In the genomic region with DNA sequence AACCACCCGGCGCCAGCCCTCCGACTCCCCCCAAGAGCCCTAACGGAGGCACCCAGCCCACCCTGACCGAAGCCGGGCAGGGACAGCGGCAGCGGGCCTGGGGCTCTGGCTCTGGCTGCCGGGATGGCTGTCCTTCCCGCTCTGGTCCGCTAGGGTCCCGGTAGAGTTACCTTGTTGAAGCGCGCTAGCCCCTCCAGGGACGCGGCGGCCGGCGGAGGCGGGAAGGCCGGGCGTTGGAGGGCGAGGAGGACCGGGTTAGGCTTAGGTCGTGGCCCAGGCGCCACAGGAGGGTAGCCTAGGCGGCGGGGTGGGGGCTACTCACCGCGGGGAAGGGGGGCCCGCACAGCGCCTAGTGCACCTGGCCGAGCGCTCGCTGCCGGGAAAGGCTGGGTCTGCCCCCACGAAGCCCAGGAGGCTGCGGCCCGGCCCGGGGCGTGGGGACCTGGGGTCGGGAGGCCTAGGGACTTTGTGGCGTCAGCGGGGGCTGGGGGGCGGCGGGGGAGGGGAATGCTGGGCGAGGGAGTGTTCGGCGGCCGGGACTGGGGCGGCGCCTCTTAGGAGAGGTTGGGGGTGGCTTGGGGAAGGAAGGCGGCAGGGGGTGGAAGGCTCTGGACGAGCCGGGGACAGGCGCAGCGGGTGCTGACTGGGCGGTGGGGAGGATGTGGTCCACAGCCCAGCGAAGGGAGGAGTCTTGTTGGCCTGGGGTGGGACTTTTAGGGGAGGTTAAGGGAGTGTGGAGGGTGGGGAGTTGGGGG, we compare ENCODE assay signal across 8 cellular contexts. TPM values are rescaled to one million over a fixed set of nuclear protein-coding genes. Genes with fewer than 3 reads are reported as not detected.
DNase-seq lines count a peak whose midpoint lies in the region; ATAC-seq, FAIRE-seq and TF ChIP-seq lines count a peak whose summit lies in the region.

A gene with protein sequence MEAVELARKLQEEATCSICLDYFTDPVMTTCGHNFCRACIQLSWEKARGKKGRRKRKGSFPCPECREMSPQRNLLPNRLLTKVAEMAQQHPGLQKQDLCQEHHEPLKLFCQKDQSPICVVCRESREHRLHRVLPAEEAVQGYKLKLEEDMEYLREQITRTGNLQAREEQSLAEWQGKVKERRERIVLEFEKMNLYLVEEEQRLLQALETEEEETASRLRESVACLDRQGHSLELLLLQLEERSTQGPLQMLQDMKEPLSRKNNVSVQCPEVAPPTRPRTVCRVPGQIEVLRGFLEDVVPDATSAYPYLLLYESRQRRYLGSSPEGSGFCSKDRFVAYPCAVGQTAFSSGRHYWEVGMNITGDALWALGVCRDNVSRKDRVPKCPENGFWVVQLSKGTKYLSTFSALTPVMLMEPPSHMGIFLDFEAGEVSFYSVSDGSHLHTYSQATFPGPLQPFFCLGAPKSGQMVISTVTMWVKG (minus strand): TSS at position 645 of the 755 bp plus-strand sequence. CDS start 1,789 bp downstream, outside the sequence.

- H3K4me3 Mint-ChIP-seq in MCF 10A (ENCODE audit: unreplicated experiment) (no peak within 1 kb of the TSS), natural killer cell (peak within 1 kb of the TSS; percentile 99)
- H3K4me3 Mint-ChIP-seq in activated CD4-positive, alpha-beta memory T cell treated with anti-CD3 and anti-CD28 coated beads, Interleukin-2, amount 10 ng/mL, durations not matched to agents 7 days and 5 days = peak within 1 kb of the TSS; percentile 70

- peaks cover 4% of the 10 kb centered on the region for H3K9me3 Mint-ChIP-seq in MCF 10A (ENCODE audit: unreplicated experiment)
- no peaks in the 10 kb centered on the region for H3K9me3 Mint-ChIP-seq in activated CD4-positive, alpha-beta memory T cell treated with anti-CD3 and anti-CD28 coated beads, Interleukin-2, amount 10 ng/mL, durations not matched to agents 7 days and 5 days
- no peaks in the 10 kb centered on the region for H3K9me3 Mint-ChIP-seq in natural killer cell

- H3K27ac Mint-ChIP-seq in MCF 10A (ENCODE audit: low read depth, unreplicated experiment) (no peak within 1 kb of the TSS), natural killer cell (peak within 1 kb of the TSS in 1 of 2 donors; percentile 86)
- peak within 1 kb of the TSS; percentile 48 for H3K27ac Mint-ChIP-seq in activated CD4-positive, alpha-beta memory T cell treated with anti-CD3 and anti-CD28 coated beads, Interleukin-2, amount 10 ng/mL, durations not matched to agents 7 days and 5 days

- ATAC-seq in natural killer cell = peak; percentile 70 to 85 (median 83)
- ATAC-seq in HG03457 (IDR thresholded peaks at IDR 0.05; ENCODE audit: unreplicated experiment) = no peak
- no peak for ATAC-seq in HG03135 (IDR thresholded peaks at IDR 0.05; ENCODE audit: unreplicated experiment)

- in situ Hi-C loops in T47D (cut with HindIII; ENCODE audit: low pct_unique_long_range_greater_than_20kb, low sequenced_read_pairs) = no loop called here

- CTCF ChIA-PET in MCF 10A (lab: Yijun Ruan, JAX) = interaction anchor here (1.0 kb wide), 1 partner anchor 251 kb away, joined by 3 read pairs; the partner anchor contains the start of gene IBA57
- CTCF ChIA-PET in activated CD4-positive, alpha-beta memory T cell treated with anti-CD3 and anti-CD28 coated beads, Interleukin-2, amount 10 ng/mL, durations not matched to agents 7 days and 5 days (lab: Charles Lee) = no interaction called here

- intact Hi-C loops in MCF 10A (cut with micrococcal nuclease) (no loop called here), natural killer cell (cut with micrococcal nuclease) (loop anchor here (1.0 kb wide), 1 partner anchor 10 kb away; the partner anchor contains the start of gene TRIM11)

- POLR2A ChIA-PET in MCF 10A (lab: Yijun Ruan, JAX) = interaction anchor here (1.9 kb wide), 1 partner anchor 10 kb away, joined by 11 read pairs; the partner anchor contains the start of gene TRIM11
- POLR2A ChIA-PET in activated CD4-positive, alpha-beta memory T cell treated with anti-CD3 and anti-CD28 coated beads, Interleukin-2, amount 10 ng/mL, durations not matched to agents 7 days and 5 days (lab: Charles Lee) = interaction anchor here (1.3 kb wide), 1 partner anchor 9 kb away, joined by 5 read pairs; the partner anchor contains the start of gene TRIM11

- FAIRE-seq in urothelium cell line (lab: Jason Lieb, UNC) = no peak

- BruUV-seq in MCF 10A (replicated peaks; lab: Mats Ljungman, UMichigan) = no TSS peak

- DNase-seq in T47D (ENCODE audit: low read depth in 1 of 2, low spot score in 1 of 2) = peak; percentile 70 to 83
- DNase-seq in MCF 10A (ENCODE audit: unreplicated experiment) = no peak
- DNase-seq in activated CD4-positive, alpha-beta memory T cell treated with anti-CD3 and anti-CD28 coated beads, Interleukin-2, amount 10 ng/mL, durations not matched to agents 7 days and 5 days = peak; percentile 60
- peak; percentile 37 for DNase-seq in epithelial cell of esophagus (ENCODE audit: low read depth)
- DNase-seq in natural killer cell = peak; percentile 33
- peak; percentile 58 for DNase-seq in urothelium cell line (ENCODE audit: low spot score)

- H3K4me1 Mint-ChIP-seq in MCF 10A (ENCODE audit: insufficient read depth, unreplicated experiment) (no peaks in the 10 kb centered on the region), natural killer cell (peaks cover 15 to 30% of the 10 kb centered on the region in 2 donors)
- peaks cover 39% of the 10 kb centered on the region for H3K4me1 Mint-ChIP-seq in activated CD4-positive, alpha-beta memory T cell treated with anti-CD3 and anti-CD28 coated beads, Interleukin-2, amount 10 ng/mL, durations not matched to agents 7 days and 5 days

- H3K27me3 Mint-ChIP-seq in MCF 10A (ENCODE audit: insufficient read depth, unreplicated experiment) (no peaks in the 10 kb centered on the region), natural killer cell (ENCODE audit: low read depth in 2 of 2) (peaks cover 0 to 7% of the 10 kb centered on the region in 2 donors)
- H3K27me3 Mint-ChIP-seq in activated CD4-positive, alpha-beta memory T cell treated with anti-CD3 and anti-CD28 coated beads, Interleukin-2, amount 10 ng/mL, durations not matched to agents 7 days and 5 days = peaks cover 29% of the 10 kb centered on the region

- H3K36me3 Mint-ChIP-seq in MCF 10A (ENCODE audit: insufficient read depth, unreplicated experiment) = no peaks in the 10 kb centered on the region
- peaks cover 6% of the 10 kb centered on the region for H3K36me3 Mint-ChIP-seq in activated CD4-positive, alpha-beta memory T cell treated with anti-CD3 and anti-CD28 coated beads, Interleukin-2, amount 10 ng/mL, durations not matched to agents 7 days and 5 days (ENCODE audit: low read depth)
- no peaks in the 10 kb centered on the region for H3K36me3 Mint-ChIP-seq in natural killer cell

- TF ChIP-seq CTCF in MCF 10A (IDR thresholded peaks at IDR 0.05; ENCODE audit: unreplicated experiment) (no peak), epithelial cell of esophagus (IDR thresholded peaks at IDR 0.05; ENCODE audit: insufficient read depth, low read depth, low read length, missing control alignments) (peak; percentile 30), natural killer cell (IDR thresholded peaks at IDR 0.05) (no peak)

- H3K4me3 ChIP-seq in epithelial cell of esophagus (ENCODE audit: low read length) = peak within 1 kb of the TSS; percentile 40

RNA-seq across cellular contexts. Expression of the gene that starts here (rescaled TPM):
- not detected in 2 replicates for total RNA-seq in MCF 10A (2022)
- total RNA-seq in activated CD4-positive, alpha-beta memory T cell treated with anti-CD3 and anti-CD28 coated beads, Interleukin-2, amount 10 ng/mL, durations not matched to agents 7 days and 5 days = 1 to 10 TPM; 2.8 to 3.8 TPM
- 10 to 100 TPM in 1 of 3 donors, 1 to 10 TPM in 2; 8.0 to 13.4 (median 8.4) TPM for total RNA-seq in natural killer cell

Comparison
In these comparisons a context has a peak if more than half of its experiments do, and no peak if none do; other contexts are left out.
1. ATAC-seq: peak in natural killer cell (3 of 3); none in HG03457 (single experiment) and HG03135 (single experiment).